ENCODE assay signal across 8 cellular contexts in genomic region chrX:107775734-107776511, GRCh38. TPM values are rescaled to one million over a fixed set of nuclear protein-coding genes. Genes with fewer than 3 reads are reported as not detected.
DNase-seq lines count a peak whose midpoint lies in the region; ATAC-seq and TF ChIP-seq lines count a peak whose summit lies in the region.

TSC22D3 (minus strand) TSS chrX:107775787; CDS start chrX:107775419, 368 bp downstream.

- intact Hi-C loops in colonic mucosa (cut with DNase I) = loop anchor here (5.0 kb wide), 2 partner anchors 59 to 109 kb away; no protein-coding TSS in a partner anchor

- DNase-seq in AG08395 (ENCODE audit: low spot score) = peak; percentile 64
- peak; percentile 63 for DNase-seq in NCI-H345 (lab: John Stamatoyannopoulos, UW)
- peak; percentile 38 to 42 for DNase-seq in activated CD4-positive, alpha-beta T cell treated with anti-CD3 and anti-CD28 coated beads for 4 hours
- peak; percentile 71 for DNase-seq in colonic mucosa
- DNase-seq in kidney tubule cell (ENCODE audit: low spot score) = peak; percentile 83
- peak; percentile 67 for DNase-seq in stimulated activated CD4-positive, alpha-beta T cell treated with anti-CD3 and anti-CD28 coated beads, Interleukin-15, amount 100 ng/mL, for 24 hours

- peaks cover 4% of the 10 kb centered on the region for H3K27me3 ChIP-seq in colonic mucosa

- H3K9ac ChIP-seq in colonic mucosa (ENCODE audit: low read depth in 2 of 2, low read length in 2 of 2) = peak within 1 kb of the TSS; percentile 70 to 71

- no peaks in the 10 kb centered on the region for H3K4me1 ChIP-seq in colonic mucosa

- TF ChIP-seq CTCF in colonic mucosa (IDR thresholded peaks at IDR 0.05) = no peak

- ATAC-seq in GM18907 (IDR thresholded peaks at IDR 0.05; ENCODE audit: unreplicated experiment) (peak; percentile 82), HG03139 (IDR thresholded peaks at IDR 0.05; ENCODE audit: unreplicated experiment) (peak; percentile 79)

- peak within 1 kb of the TSS; percentile 41 for H3K4me3 ChIP-seq in colonic mucosa

- H3K36me3 ChIP-seq in colonic mucosa = no peaks in the 10 kb centered on the region

- peak within 1 kb of the TSS; percentile 28 for H3K27ac ChIP-seq in colonic mucosa

- H3K9me3 ChIP-seq in colonic mucosa = no peaks in the 10 kb centered on the region

RNA-seq across cellular contexts. Expression of gene TSC22D3, which starts in this region (rescaled TPM):
- total RNA-seq in colonic mucosa = 10 to 100 TPM; 18.5 to 23.3 TPM

Comparison
In these comparisons a context has a peak if more than half of its experiments do, and no peak if none do; other contexts are left out.
1. Peak in every context shown above with its lines: DNase-seq, ATAC-seq, H3K4me3 ChIP-seq and H3K27ac ChIP-seq.